ENCODE assay signal across 13 cellular contexts in genomic region chr1:40305451-40305850, GRCh38. TPM values are rescaled to one million over a fixed set of nuclear protein-coding genes. Genes with fewer than 3 reads are reported as not detected.
DNase-seq lines count a peak whose midpoint lies in the region; ATAC-seq, FAIRE-seq and TF ChIP-seq lines count a peak whose summit lies in the region.
"Had no signal": no experiment of that assay in that cellular context is flagged by ENCODE, and none has a peak within 500 bp of the region (broad histone marks: within the 10 kb centered on the region; RNA-seq: fewer than 3 reads in every experiment).

No MANE protein-coding gene starts in this region.

- no peaks in the 10 kb centered on the region for H3K4me1 ChIP-seq in breast epithelium
- no peaks in the 10 kb centered on the region for H3K4me1 ChIP-seq in pancreas
- peaks cover 7% of the 10 kb centered on the region for H3K4me1 ChIP-seq in testis

- H3K27me3 ChIP-seq in breast epithelium: no peaks in the 10 kb centered on the region
- no peaks in the 10 kb centered on the region for H3K27me3 ChIP-seq in pancreas
- no peaks in the 10 kb centered on the region for H3K27me3 ChIP-seq in testis

- H3K36me3 ChIP-seq in breast epithelium (no peaks in the 10 kb centered on the region), pancreas (no peaks in the 10 kb centered on the region), testis (ENCODE audit: low read depth, missing control alignments) (no peaks in the 10 kb centered on the region)

- H3K4me1 Mint-ChIP-seq in activated CD4-positive, alpha-beta memory T cell treated with anti-CD3 and anti-CD28 coated beads for 36 hours (ENCODE audit: low read depth): no peaks in the 10 kb centered on the region
- H3K4me1 Mint-ChIP-seq in activated CD4-positive, alpha-beta memory T cell treated with anti-CD3 and anti-CD28 coated beads, Interleukin-2, amount 10 ng/mL, durations not matched to agents 7 days and 5 days: no peaks in the 10 kb centered on the region
- H3K4me1 Mint-ChIP-seq: neural crest cell had no signal

- no peaks in the 10 kb centered on the region for H3K9me3 ChIP-seq in breast epithelium
- no peaks in the 10 kb centered on the region for H3K9me3 ChIP-seq in pancreas
- no peaks in the 10 kb centered on the region for H3K9me3 ChIP-seq in testis

- FAIRE-seq in pancreas (lab: Jason Lieb, UNC): no peak

- no peaks in the 10 kb centered on the region for H3K27me3 Mint-ChIP-seq in activated CD4-positive, alpha-beta memory T cell treated with anti-CD3 and anti-CD28 coated beads for 36 hours
- H3K27me3 Mint-ChIP-seq in activated CD4-positive, alpha-beta memory T cell treated with anti-CD3 and anti-CD28 coated beads, Interleukin-2, amount 10 ng/mL, durations not matched to agents 7 days and 5 days: no peaks in the 10 kb centered on the region

- ATAC-seq in pancreas (peak in 3 of 4 donors; percentile 51 to 70 (median 57)), GM21717 (IDR thresholded peaks at IDR 0.05; ENCODE audit: unreplicated experiment) (no peak)

- no peaks in the 10 kb centered on the region for H3K36me3 Mint-ChIP-seq in activated CD4-positive, alpha-beta memory T cell treated with anti-CD3 and anti-CD28 coated beads for 36 hours
- H3K36me3 Mint-ChIP-seq in activated CD4-positive, alpha-beta memory T cell treated with anti-CD3 and anti-CD28 coated beads, Interleukin-2, amount 10 ng/mL, durations not matched to agents 7 days and 5 days (ENCODE audit: low read depth): no peaks in the 10 kb centered on the region

- 75 to 83% methylated on average over 5 of the region's 5 CpGs for WGBS in pancreas, 2 donors
- WGBS in testis, 2 donors: 78 to 86% methylated on average over 4 to 5 of the region's 5 CpGs

- DNase-seq in activated CD4-positive, alpha-beta memory T cell treated with anti-CD3 and anti-CD28 coated beads for 36 hours: peak; percentile 45
- no peak for DNase-seq in activated CD4-positive, alpha-beta memory T cell treated with anti-CD3 and anti-CD28 coated beads, Interleukin-2, amount 10 ng/mL, durations not matched to agents 7 days and 5 days
- DNase-seq in NCI-H1092 (lab: John Stamatoyannopoulos, UW) (peak; percentile 53), breast epithelium (ENCODE audit: low spot score in 2 of 2) (no peak), pancreas (no peak), ecto neural progenitor cell (ENCODE audit: low spot score) (no peak), testis (no peak)
- DNase-seq: activated CD4-positive, alpha-beta T cell treated with anti-CD3 and anti-CD28 coated beads, Interleukin-2, amount 50 U/mL, for 4 hours; NCI-H1694; Right ventricle myocardium superior; stimulated activated CD4-positive, alpha-beta T cell treated with anti-CD3 and anti-CD28 coated beads, Interleukin-2, amount 100 ng/mL, for 48 hours had no signal

- no peak overlapping the region for H3K27ac Mint-ChIP-seq in activated CD4-positive, alpha-beta memory T cell treated with anti-CD3 and anti-CD28 coated beads for 36 hours
- no peak overlapping the region for H3K27ac Mint-ChIP-seq in activated CD4-positive, alpha-beta memory T cell treated with anti-CD3 and anti-CD28 coated beads, Interleukin-2, amount 10 ng/mL, durations not matched to agents 7 days and 5 days

- H3K9me3 Mint-ChIP-seq in activated CD4-positive, alpha-beta memory T cell treated with anti-CD3 and anti-CD28 coated beads for 36 hours: no peaks in the 10 kb centered on the region
- H3K9me3 Mint-ChIP-seq in activated CD4-positive, alpha-beta memory T cell treated with anti-CD3 and anti-CD28 coated beads, Interleukin-2, amount 10 ng/mL, durations not matched to agents 7 days and 5 days: no peaks in the 10 kb centered on the region
- H3K9me3 Mint-ChIP-seq: neural crest cell had no signal

- H3K4me3 Mint-ChIP-seq in activated CD4-positive, alpha-beta memory T cell treated with anti-CD3 and anti-CD28 coated beads for 36 hours: no peak overlapping the region
- H3K4me3 Mint-ChIP-seq in activated CD4-positive, alpha-beta memory T cell treated with anti-CD3 and anti-CD28 coated beads, Interleukin-2, amount 10 ng/mL, durations not matched to agents 7 days and 5 days: no peak overlapping the region
- H3K4me3 Mint-ChIP-seq: neural crest cell had no signal

- intact Hi-C loops in activated CD4-positive, alpha-beta memory T cell treated with anti-CD3 and anti-CD28 coated beads for 36 hours (cut with micrococcal nuclease): no loop called here
- intact Hi-C loops in breast epithelium (cut with DNase I; ENCODE audit: low total_unique reads): no loop called here
- intact Hi-C loops in pancreas (cut with DNase I): no loop called here
- intact Hi-C loops in testis (cut with DNase I; ENCODE audit: low total_unique reads): no loop called here

- POLR2A ChIA-PET in activated CD4-positive, alpha-beta memory T cell treated with anti-CD3 and anti-CD28 coated beads for 36 hours (lab: Charles Lee): no interaction called here
- POLR2A ChIA-PET in activated CD4-positive, alpha-beta memory T cell treated with anti-CD3 and anti-CD28 coated beads, Interleukin-2, amount 10 ng/mL, durations not matched to agents 7 days and 5 days (lab: Charles Lee): no interaction called here

- H3K27ac ChIP-seq in breast epithelium (peak overlapping the region; percentile 21 to 59), pancreas (no peak overlapping the region), testis (no peak overlapping the region)

- TF ChIP-seq CTCF in breast epithelium (IDR thresholded peaks at IDR 0.05) (no peak), pancreas (IDR thresholded peaks at IDR 0.05) (no peak), testis (IDR thresholded peaks at IDR 0.05) (no peak)

- H3K4me3 ChIP-seq in breast epithelium: no peak overlapping the region
- no peak overlapping the region for H3K4me3 ChIP-seq in pancreas
- H3K4me3 ChIP-seq in testis: no peak overlapping the region

- TF ChIP-seq POLR2A in breast epithelium (IDR thresholded peaks at IDR 0.05): no peak
- TF ChIP-seq POLR2A in testis (IDR thresholded peaks at IDR 0.05): no peak

- CTCF ChIA-PET in activated CD4-positive, alpha-beta memory T cell treated with anti-CD3 and anti-CD28 coated beads for 36 hours (lab: Charles Lee): interaction anchor here (0.9 to 2.5 kb wide), 4 partner anchors 32 to 161 kb away, joined by 3 to 16 read pairs (median 8); no protein-coding TSS in a partner anchor
- CTCF ChIA-PET in activated CD4-positive, alpha-beta memory T cell treated with anti-CD3 and anti-CD28 coated beads, Interleukin-2, amount 10 ng/mL, durations not matched to agents 7 days and 5 days (lab: Charles Lee): interaction anchor here (1.0 kb wide), 2 partner anchors 153 to 161 kb away, joined by 3 to 4 read pairs; no protein-coding TSS in a partner anchor

RNA-seq across cellular contexts. Expression of gene COL9A2, which starts 11.6 kb away (rescaled TPM):
- 10 to 100 TPM; 11.7 to 13.1 TPM for total RNA-seq in activated CD4-positive, alpha-beta memory T cell treated with anti-CD3 and anti-CD28 coated beads for 36 hours
- total RNA-seq in activated CD4-positive, alpha-beta memory T cell treated with anti-CD3 and anti-CD28 coated beads, Interleukin-2, amount 10 ng/mL, durations not matched to agents 7 days and 5 days: 1 to 10 TPM; 7.2 to 8.2 TPM
- total RNA-seq in breast epithelium (10 to 100 TPM in 2 of 3 donors, 1 to 10 TPM in 1; 1.4 to 22.0 (median 11.4) TPM), pancreas (10 to 100 TPM in 1 of 6 donors, 1 to 10 TPM in 3, under 1 TPM in 2; 0.55 to 10.9 (median 1.8) TPM), testis (1 to 10 TPM; 5.1 to 7.2 TPM)
- polyA plus RNA-seq in pancreas (1 to 10 TPM; 5.4 to 7.5 TPM), testis (ENCODE audit: insufficient read depth, low read depth, low replicate concordance) (3.5 TPM)

RNA-seq across cellular contexts. Expression of gene ZMPSTE24, which starts 47.4 kb away (rescaled TPM):
- total RNA-seq in activated CD4-positive, alpha-beta memory T cell treated with anti-CD3 and anti-CD28 coated beads for 36 hours: 10 to 100 TPM; 29.5 to 30.5 TPM
- 10 to 100 TPM; 23.8 to 25.4 TPM for total RNA-seq in activated CD4-positive, alpha-beta memory T cell treated with anti-CD3 and anti-CD28 coated beads, Interleukin-2, amount 10 ng/mL, durations not matched to agents 7 days and 5 days
- total RNA-seq in breast epithelium (10 to 100 TPM; 34.4 to 48.3 (median 43.6) TPM), pancreas (10 to 100 TPM in 5 of 6 donors, 1 to 10 TPM in 1; 9.9 to 29.8 (median 12.4) TPM), testis (10 to 100 TPM; 30.4 to 31.3 TPM)
- polyA plus RNA-seq in pancreas (10 to 100 TPM in 1 of 2 donors, 1 to 10 TPM in 1; 6.9 to 17.0 TPM), testis (ENCODE audit: insufficient read depth, low read depth, low replicate concordance) (22.5 TPM)

RNA-seq across cellular contexts. Expression of gene TMCO2, which starts 57.7 kb away (rescaled TPM):
- total RNA-seq in activated CD4-positive, alpha-beta memory T cell treated with anti-CD3 and anti-CD28 coated beads for 36 hours: not detected
- total RNA-seq in activated CD4-positive, alpha-beta memory T cell treated with anti-CD3 and anti-CD28 coated beads, Interleukin-2, amount 10 ng/mL, durations not matched to agents 7 days and 5 days: not detected
- not detected for total RNA-seq in breast epithelium
- not detected for total RNA-seq in pancreas
- not detected for polyA plus RNA-seq in pancreas
- total RNA-seq in testis: 10 to 100 TPM; 35.2 to 81.5 TPM
- polyA plus RNA-seq in testis (ENCODE audit: insufficient read depth, low read depth, low replicate concordance): 198 TPM
- total RNA-seq: neural crest cell, Right ventricle myocardium superior had no signal

Comparison
In these comparisons a context has a peak if more than half of its experiments do, and no peak if none do; other contexts are left out.
1. DNase-seq: peak in activated CD4-positive, alpha-beta memory T cell treated with anti-CD3 and anti-CD28 coated beads for 36 hours (single experiment) and NCI-H1092 (single experiment); none in activated CD4-positive, alpha-beta memory T cell treated with anti-CD3 and anti-CD28 coated beads, Interleukin-2, amount 10 ng/mL, durations not matched to agents 7 days and 5 days (single experiment), breast epithelium (0 of 2), pancreas (0 of 6), ecto neural progenitor cell (single experiment) and testis (single experiment).
2. H3K27ac ChIP-seq: peak in breast epithelium (2 of 2); none in pancreas (0 of 4) and testis (0 of 2).
3. RNA of gene TMCO2, which starts 57.7 kb away (total RNA-seq): 35.2 to 81.5 TPM in testis; not detected in activated CD4-positive, alpha-beta memory T cell treated with anti-CD3 and anti-CD28 coated beads, Interleukin-2, amount 10 ng/mL, durations not matched to agents 7 days and 5 days, not detected in activated CD4-positive, alpha-beta memory T cell treated with anti-CD3 and anti-CD28 coated beads for 36 hours, not detected in breast epithelium and not detected in pancreas; every median in the first group is over 10 times any median in the second.